In the genomic region with DNA sequence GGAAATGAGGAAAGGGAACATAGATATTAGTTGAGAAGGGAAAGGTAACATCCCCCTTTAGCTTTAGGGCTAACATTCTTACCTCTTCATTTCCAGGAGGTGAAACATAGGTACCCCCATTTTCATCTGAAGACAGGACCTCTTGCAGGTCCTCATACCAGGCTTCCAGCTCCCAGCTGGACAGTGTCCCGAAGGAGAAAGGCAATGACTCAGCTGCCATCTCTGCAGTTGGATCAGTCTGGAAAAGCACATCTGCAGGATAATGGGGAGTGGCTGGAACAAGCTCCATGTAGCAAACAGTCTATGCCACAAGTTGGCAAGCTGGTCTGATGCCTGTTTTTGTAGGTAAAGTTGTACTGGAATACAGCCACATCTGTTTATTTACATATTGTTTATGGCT, we compare ENCODE assay signal across 12 cellular contexts. TPM values are rescaled to one million over a fixed set of nuclear protein-coding genes. Genes with fewer than 3 reads are reported as not detected.
DNase-seq lines count a peak whose midpoint lies in the region; ATAC-seq and TF ChIP-seq lines count a peak whose summit lies in the region.
"Had no signal": no experiment of that assay in that cellular context is flagged by ENCODE, and none has a peak within 500 bp of the region (broad histone marks: within the 10 kb centered on the region; RNA-seq: fewer than 3 reads in every experiment).

No MANE protein-coding gene starts in this region.

- CTCF ChIA-PET in WTC11 (lab: Charles Lee): interaction anchor here (1.4 kb wide), 1 partner anchor 66 kb away, joined by 4 read pairs; no protein-coding TSS in a partner anchor

- no peaks in the 10 kb centered on the region for H3K27me3 ChIP-seq in cardiac muscle cell
- no peaks in the 10 kb centered on the region for H3K27me3 ChIP-seq in gastroesophageal sphincter
- no peaks in the 10 kb centered on the region for H3K27me3 ChIP-seq in thyroid gland
- H3K27me3 ChIP-seq: foreskin keratinocyte had no signal

- H3K9me3 ChIP-seq in cardiac muscle cell (ENCODE audit: low read depth): no peaks in the 10 kb centered on the region
- no peaks in the 10 kb centered on the region for H3K9me3 ChIP-seq in gastroesophageal sphincter
- H3K9me3 ChIP-seq in thyroid gland: no peaks in the 10 kb centered on the region

- no peak for TF ChIP-seq EP300 in gastroesophageal sphincter (IDR thresholded peaks at IDR 0.05)

- H3K4me1 ChIP-seq in cardiac muscle cell (ENCODE audit: low read depth): peaks cover 22% of the 10 kb centered on the region
- H3K4me1 ChIP-seq in gastroesophageal sphincter: peaks cover 5 to 54% (median 36%) of the 10 kb centered on the region in 3 donors
- peaks cover 30 to 40% of the 10 kb centered on the region in 2 donors for H3K4me1 ChIP-seq in thyroid gland

- DNase-seq in cardiac muscle cell (ENCODE audit: low read depth in 1 of 2, low spot score in 1 of 2) (peak in 1 of 2 donors; percentile 50), Right ventricle myocardium superior (no peak), WTC11 (ENCODE audit: low spot score) (no peak), thyroid gland (no peak)
- DNase-seq: activated CD4-positive, CD25-positive, alpha-beta regulatory T cell treated with anti-CD3 and anti-CD28 coated beads, Interleukin-2, amount 50 U/mL, for 72 hours; NCI-H1694 treated with DMSO at 0.1 percent for 48 hours had no signal

- H3K4me3 ChIP-seq in cardiac muscle cell: no peak overlapping the region
- H3K4me3 ChIP-seq in gastroesophageal sphincter: no peak overlapping the region
- no peak overlapping the region for H3K4me3 ChIP-seq in thyroid gland (replicated peaks in 1 of 3)

- TF ChIP-seq POLR2A in gastroesophageal sphincter (IDR thresholded peaks at IDR 0.05) (no peak), thyroid gland (IDR thresholded peaks at IDR 0.05) (no peak)

- TF ChIP-seq CTCF in cardiac muscle cell (IDR thresholded peaks at IDR 0.05; ENCODE audit: low read depth, low read length) (no peak), WTC11 (IDR thresholded peaks at IDR 0.05) (no peak), gastroesophageal sphincter (IDR thresholded peaks at IDR 0.05) (no peak), thyroid gland (IDR thresholded peaks at IDR 0.05) (no peak)

- intact Hi-C loops in Right ventricle myocardium superior (cut with DNase I): no loop called here
- intact Hi-C loops in thyroid gland (cut with DNase I): no loop called here

- 17% methylated on average over 1 of the region's 1 CpG; no CpG with 5 or more reads in 1 of the 2 donors for WGBS in gastroesophageal sphincter (ENCODE audit: low coverage in 1 of 2), 2 donors
- WGBS in thyroid gland, 2 donors: 0 to 38% methylated on average over 1 of the region's 1 CpG

- no peak for ATAC-seq in Right ventricle myocardium superior (ENCODE audit: poor library complexity)
- no peak for ATAC-seq in WTC11
- no peak for ATAC-seq in gastroesophageal sphincter
- no peak for ATAC-seq in HG02970 (IDR thresholded peaks at IDR 0.05; ENCODE audit: low FRiP score, unreplicated experiment)
- no peak for ATAC-seq in GM21529 (IDR thresholded peaks at IDR 0.05; ENCODE audit: unreplicated experiment)
- ATAC-seq in GM18502 (IDR thresholded peaks at IDR 0.05; ENCODE audit: poor library complexity, unreplicated experiment): no peak
- ATAC-seq: foreskin keratinocyte had no signal

- POLR2A ChIA-PET in WTC11 (lab: Charles Lee): interaction anchor here (0.6 to 1.4 kb wide), 3 partner anchors 13 to 1040 kb away, joined by 3 to 8 read pairs (median 4); partner anchors contain the start of gene DTX3

- H3K36me3 ChIP-seq in cardiac muscle cell (peaks cover 47% of the 10 kb centered on the region), gastroesophageal sphincter (peaks cover 7 to 52% of the 10 kb centered on the region in 2 donors), thyroid gland (peaks cover 44% of the 10 kb centered on the region in 2 donors)

- peak overlapping the region; percentile 39 for H3K27ac ChIP-seq in cardiac muscle cell
- peak overlapping the region in 3 of 4 donors; percentile 97 to 99 (median 98) for H3K27ac ChIP-seq in gastroesophageal sphincter
- peak overlapping the region in 2 of 3 donors; percentile 7 to 97 for H3K27ac ChIP-seq in thyroid gland
- H3K27ac ChIP-seq: foreskin keratinocyte had no signal

- H3K27me3 Mint-ChIP-seq in WTC11 (ENCODE audit: low read depth): peaks cover 3% of the 10 kb centered on the region; the same call in 1 of the 2 replicates

- peak overlapping the region; percentile 43; the same call in 1 of the 2 replicates for H3K27ac Mint-ChIP-seq in WTC11

- peaks cover 63% of the 10 kb centered on the region for H3K36me3 Mint-ChIP-seq in WTC11

- H3K4me1 Mint-ChIP-seq in WTC11: peaks cover 26% of the 10 kb centered on the region

- H3K9me3 Mint-ChIP-seq in WTC11: no peaks in the 10 kb centered on the region

- no peak overlapping the region for H3K4me3 Mint-ChIP-seq in WTC11

TF ChIP-seq in WTC11, 78 proteins besides CTCF, POLR2A, EP300 and RAD21 (continues in another document):
- TF ChIP-seq, protein P1, sequence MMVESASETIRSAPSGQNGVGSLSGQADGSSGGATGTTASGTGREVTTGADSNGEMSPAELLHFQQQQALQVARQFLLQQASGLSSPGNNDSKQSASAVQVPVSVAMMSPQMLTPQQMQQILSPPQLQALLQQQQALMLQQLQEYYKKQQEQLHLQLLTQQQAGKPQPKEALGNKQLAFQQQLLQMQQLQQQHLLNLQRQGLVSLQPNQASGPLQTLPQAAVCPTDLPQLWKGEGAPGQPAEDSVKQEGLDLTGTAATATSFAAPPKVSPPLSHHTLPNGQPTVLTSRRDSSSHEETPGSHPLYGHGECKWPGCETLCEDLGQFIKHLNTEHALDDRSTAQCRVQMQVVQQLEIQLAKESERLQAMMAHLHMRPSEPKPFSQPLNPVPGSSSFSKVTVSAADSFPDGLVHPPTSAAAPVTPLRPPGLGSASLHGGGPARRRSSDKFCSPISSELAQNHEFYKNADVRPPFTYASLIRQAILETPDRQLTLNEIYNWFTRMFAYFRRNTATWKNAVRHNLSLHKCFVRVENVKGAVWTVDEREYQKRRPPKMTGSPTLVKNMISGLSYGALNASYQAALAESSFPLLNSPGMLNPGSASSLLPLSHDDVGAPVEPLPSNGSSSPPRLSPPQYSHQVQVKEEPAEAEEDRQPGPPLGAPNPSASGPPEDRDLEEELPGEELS (CRISPR knock-in tag; IDR thresholded peaks at IDR 0.05): no peak
- TF ChIP-seq ATF3 (CRISPR knock-in tag; conservative IDR thresholded peaks at IDR 0.05) (no peak), TEAD1 (CRISPR knock-in tag; IDR thresholded peaks at IDR 0.05) (no peak), NR3C1 (CRISPR knock-in tag; conservative IDR thresholded peaks at IDR 0.05; ENCODE audit: low read depth) (no peak), JUN (CRISPR knock-in tag; IDR thresholded peaks at IDR 0.05) (no peak), E2F5 (CRISPR knock-in tag; IDR thresholded peaks at IDR 0.05) (no peak)
- TF ChIP-seq, protein P2, sequence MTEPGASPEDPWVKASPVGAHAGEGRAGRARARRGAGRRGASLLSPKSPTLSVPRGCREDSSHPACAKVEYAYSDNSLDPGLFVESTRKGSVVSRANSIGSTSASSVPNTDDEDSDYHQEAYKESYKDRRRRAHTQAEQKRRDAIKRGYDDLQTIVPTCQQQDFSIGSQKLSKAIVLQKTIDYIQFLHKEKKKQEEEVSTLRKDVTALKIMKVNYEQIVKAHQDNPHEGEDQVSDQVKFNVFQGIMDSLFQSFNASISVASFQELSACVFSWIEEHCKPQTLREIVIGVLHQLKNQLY (CRISPR knock-in tag; IDR thresholded peaks at IDR 0.05): no peak

RNA-seq across cellular contexts. Expression of gene DDIT3, which starts 3.1 kb away (rescaled TPM):
- total RNA-seq in cardiac muscle cell (30.2 and 44.2 TPM in 2 replicates), Right ventricle myocardium superior (16.4 TPM), WTC11 (2021) (3.4 to 5.3 TPM (median 3.9 TPM) in 3 replicates), gastroesophageal sphincter (10 to 100 TPM; 17.7 to 41.2 (median 36.5) TPM), thyroid gland (10 to 100 TPM; 44.5 to 71.3 (median 53.8) TPM)
- 33.8 and 51.3 TPM in 2 replicates for polyA plus RNA-seq in cardiac muscle cell

RNA-seq across cellular contexts. Expression of gene MBD6, which starts 5.4 kb away (rescaled TPM):
- total RNA-seq in cardiac muscle cell (13.8 and 14.1 TPM in 2 replicates), Right ventricle myocardium superior (25.4 TPM), WTC11 (2021) (46.3 to 59.4 TPM (median 56.2 TPM) in 3 replicates), gastroesophageal sphincter (10 to 100 TPM in 3 of 4 donors, 1 to 10 TPM in 1; 8.9 to 22.6 (median 19.7) TPM), thyroid gland (10 to 100 TPM; 18.9 to 59.7 (median 51.9) TPM)
- 22.8 and 36.9 TPM in 2 replicates for polyA plus RNA-seq in cardiac muscle cell

RNA-seq across cellular contexts. Expression of gene MARS1, which starts 29.3 kb away (rescaled TPM):
- total RNA-seq in cardiac muscle cell: 76.7 and 333 TPM in 2 replicates
- polyA plus RNA-seq in cardiac muscle cell: 153 and 190 TPM in 2 replicates
- total RNA-seq in Right ventricle myocardium superior: 63.5 TPM
- 283 to 367 TPM (median 314 TPM) in 3 replicates for total RNA-seq in WTC11 (2021)
- total RNA-seq in gastroesophageal sphincter: 100 to 1,000 TPM in 1 of 4 donors, 10 to 100 TPM in 3; 67.4 to 209 (median 81.7) TPM
- total RNA-seq in thyroid gland: 100 to 1,000 TPM in 2 of 4 donors, 10 to 100 TPM in 2; 55.2 to 173 (median 97.8) TPM

RNA-seq across cellular contexts. Expression of gene DCTN2, which starts 29.8 kb away (rescaled TPM):
- total RNA-seq in cardiac muscle cell (210 and 230 TPM in 2 replicates), Right ventricle myocardium superior (95.0 TPM), WTC11 (2021) (93.5 to 94.4 TPM (median 94.4 TPM) in 3 replicates), gastroesophageal sphincter (100 to 1,000 TPM; 138 to 204 (median 182) TPM), thyroid gland (100 to 1,000 TPM; 164 to 199 (median 193) TPM)
- 156 and 157 TPM in 2 replicates for polyA plus RNA-seq in cardiac muscle cell

RNA-seq across cellular contexts. Expression of gene KIF5A, which starts 32.7 kb away (rescaled TPM):
- 0.36 and 0.49 TPM in 2 replicates for total RNA-seq in cardiac muscle cell
- polyA plus RNA-seq in cardiac muscle cell: 0.05 and 0.11 TPM in 2 replicates
- 0.08 TPM for total RNA-seq in Right ventricle myocardium superior
- 15.9 to 17.9 TPM (median 16.1 TPM) in 3 replicates for total RNA-seq in WTC11 (2021)
- total RNA-seq in gastroesophageal sphincter: 1 to 10 TPM in 3 of 4 donors, under 1 TPM in 1; 0.89 to 4.7 (median 1.6) TPM
- total RNA-seq in thyroid gland: under 1 TPM; 0.34 to 0.67 (median 0.51) TPM
- total RNA-seq: G401 had no signal

Comparison
In these comparisons a context has a peak if more than half of its experiments do, and no peak if none do; other contexts are left out.
1. H3K27ac ChIP-seq: peak in every context shown above with its lines; median percentile 98 in gastroesophageal sphincter; 52 in thyroid gland; 39 in cardiac muscle cell.